Comparison of ENCODE assay signal across 1 cellular context in genomic region chr15:99707481-99708270, GRCh38.
TF ChIP-seq lines count a peak whose summit lies in the region.

No MANE protein-coding gene starts in this region.

TF ChIP-seq in SK-N-SH treated with all-trans-retinoic acid at 6 μM for 48 hours, 23 proteins besides CTCF, POLR2A, EP300 and RAD21 (continued from another document):
- no peak for TF ChIP-seq TSHZ2 (CRISPR knock-in tag; IDR thresholded peaks at IDR 0.05)
- TF ChIP-seq ISL1 (CRISPR knock-in tag; IDR thresholded peaks at IDR 0.05) = no peak
- TF ChIP-seq PATZ1 (CRISPR knock-in tag; IDR thresholded peaks at IDR 0.05; ENCODE audit: borderline replicate concordance) = no peak
